In genomic region chr12:6853626-6854025, GRCh38 we compare ENCODE assay signal across 8 cellular contexts. TPM values are rescaled to one million over a fixed set of nuclear protein-coding genes. Genes with fewer than 3 reads are reported as not detected.
DNase-seq lines count a peak whose midpoint lies in the region; ATAC-seq, FAIRE-seq and TF ChIP-seq lines count a peak whose summit lies in the region.

No MANE protein-coding gene starts in this region.

- H3K9me3 ChIP-seq in HepG2 (ENCODE audit: low read length): no peaks in the 10 kb centered on the region
- no peaks in the 10 kb centered on the region for H3K9me3 ChIP-seq in right lobe of liver

- peaks cover 33% of the 10 kb centered on the region for H3K4me1 ChIP-seq in HepG2 (ENCODE audit: insufficient read depth, low read length)
- peaks cover 0 to 14% (median 5%) of the 10 kb centered on the region in 4 donors for H3K4me1 ChIP-seq in right lobe of liver

- 21% methylated on average over 1 of the region's 1 CpG for WGBS in HepG2 (ENCODE audit: low lambda C conversion rate)
- WGBS in right lobe of liver (ENCODE audit: insufficient coverage, low coverage, low lambda C conversion rate, missing lambda C conversion rate): 17% methylated on average over 1 of the region's 1 CpG

- peaks cover 37% of the 10 kb centered on the region for H3K79me2 ChIP-seq in HepG2 (ENCODE audit: insufficient read depth, low read length)

- H2AFZ ChIP-seq in HepG2 (ENCODE audit: low read length): no peak overlapping the region

- BruUV-seq in HepG2 (replicated peaks; lab: Mats Ljungman, UMichigan): no TSS peak

- CTCF ChIA-PET in HepG2 (lab: Yijun Ruan, JAX; ENCODE audit: low intra/inter-chr PET ratio, low total read pairs): no interaction called here

- H3K27me3 ChIP-seq in HepG2 (ENCODE audit: control insufficient read depth in 1 of 2, insufficient read depth in 2 of 2, low read length in 2 of 2) (no peaks in the 10 kb centered on the region), right lobe of liver (no peaks in the 10 kb centered on the region)

- TF ChIP-seq CTCF in HepG2 (CRISPR knock-in tag; IDR thresholded peaks at IDR 0.05) (no peak), right lobe of liver (IDR thresholded peaks at IDR 0.05) (no peak), mesothelial cell of epicardium (IDR thresholded peaks at IDR 0.05; ENCODE audit: unreplicated experiment) (no peak)

- in situ Hi-C loops in HepG2 (cut with HindIII; ENCODE audit: extremely low pct_ligation_motif_present, low pct_unique_long_range_greater_than_20kb): no loop called here

- H3K36me3 ChIP-seq in HepG2 (replicated peaks in 1 of 2; ENCODE audit: control insufficient read depth in 1 of 2, insufficient read depth in 2 of 2, low read length in 2 of 2) (peaks cover 14 to 51% of the 10 kb centered on the region in 2 experiments), right lobe of liver (peaks cover 0 to 32% (median 11%) of the 10 kb centered on the region in 4 donors)

- POLR2A ChIA-PET in HepG2 (lab: Yijun Ruan, JAX): interaction anchor here (1.2 to 5.2 kb wide), 11 partner anchors 13 to 245 kb away, joined by 4 to 132 read pairs (median 15); partner anchors contain the start of genes C12orf57, COPS7A, MLF2 and P3H3

- ATAC-seq in HepG2 (no peak), right lobe of liver (no peak), HG03025 (IDR thresholded peaks at IDR 0.05; ENCODE audit: low FRiP score, unreplicated experiment) (no peak), HG02870 (IDR thresholded peaks at IDR 0.05; ENCODE audit: unreplicated experiment) (no peak)

- intact Hi-C loops in HepG2 (cut with micrococcal nuclease; ENCODE audit: unreplicated experiment): loop anchor here (2.0 kb wide), 1 partner anchor 15 kb away; no protein-coding TSS in a partner anchor
- intact Hi-C loops in right lobe of liver (cut with DNase I): no loop called here

- peak overlapping the region; percentile 96 for H3K27ac Mint-ChIP-seq in mesothelial cell of epicardium

- no peak for FAIRE-seq in HepG2 (lab: Jason Lieb, UNC)

- H3K9ac ChIP-seq in HepG2 (ENCODE audit: insufficient read depth, low read depth, low read length): peak overlapping the region; percentile 66; the same call in 1 of the 2 replicates

- no peak for TF ChIP-seq EP300 in HepG2 (IDR thresholded peaks at IDR 0.05; ENCODE audit: low read depth in 2 of 2, low read length in 2 of 2)
- no peak for TF ChIP-seq EP300 in HepG2 (CRISPR knock-in tag; IDR thresholded peaks at IDR 0.05; ENCODE audit: borderline replicate concordance)

- H4K20me1 ChIP-seq in HepG2 (ENCODE audit: insufficient read depth, low read length): no peaks in the 10 kb centered on the region; the same call in 1 of the 2 replicates

- peak overlapping the region; percentile 61 for H3K27ac ChIP-seq in HepG2 (ENCODE audit: extremely low read length, insufficient read depth, low read length)
- H3K27ac ChIP-seq in right lobe of liver: no peak overlapping the region

- no peaks in the 10 kb centered on the region for H3K9me3 Mint-ChIP-seq in mesothelial cell of epicardium

- no peak for TF ChIP-seq RAD21 in HepG2 (CRISPR knock-in tag; IDR thresholded peaks at IDR 0.05)

- peak overlapping the region; percentile 95 for H3K4me3 Mint-ChIP-seq in mesothelial cell of epicardium

- H3K4me3 ChIP-seq in HepG2 (replicated peaks in 1 of 3; ENCODE audit: insufficient read depth in 1 of 3, low read depth in 2 of 3, low read length in 3 of 3) (peak overlapping the region in 2 of 3 experiments; percentile 85 to 95; a peak in 3 of 6 replicates), right lobe of liver (peak overlapping the region in 1 of 3 donors; percentile 74)

- DNase-seq in HepG2 (ENCODE audit: low spot score): no peak
- no peak for DNase-seq in right lobe of liver
- DNase-seq in amniotic epithelial cell (ENCODE audit: low read depth): peak; percentile 32
- no peak for DNase-seq in mesothelial cell of epicardium (ENCODE audit: low spot score in 2 of 2, unreplicated experiment in 2 of 2)
- DNase-seq in hippocampal formation (lab: John Stamatoyannopoulos, UW): no peak
- DNase-seq in retina: no peak

- no peaks in the 10 kb centered on the region for H3K27me3 Mint-ChIP-seq in mesothelial cell of epicardium (ENCODE audit: low read depth)

- H3K4me1 Mint-ChIP-seq in mesothelial cell of epicardium: peaks cover 32% of the 10 kb centered on the region

- H3K36me3 Mint-ChIP-seq in mesothelial cell of epicardium: peaks cover 26% of the 10 kb centered on the region

- peak overlapping the region; percentile 88 for H3K4me2 ChIP-seq in HepG2 (ENCODE audit: low read depth, low read length)

- TF ChIP-seq POLR2A in HepG2 (IDR thresholded peaks at IDR 0.05; ENCODE audit: insufficient read depth in 1 of 2, low read depth in 2 of 2, low read length in 2 of 2): no peak
- no peak for TF ChIP-seq POLR2A in right lobe of liver (IDR thresholded peaks at IDR 0.05)

RNA-seq across cellular contexts. Expression of gene USP5, which starts 1.7 kb away (rescaled TPM):
- total RNA-seq in HepG2 (2016; rRNA removed; fragmentation: Illumina TruSeq; extraction: Trizol): 53.4 and 56.0 TPM in 2 replicates
- total RNA-seq in HepG2 (2016; cell fraction: cytosol; rRNA removed; fragmentation: Illumina TruSeq; extraction: Trizol; ENCODE audit: low read depth): 5.2 and 5.4 TPM in 2 replicates
- 45.2 and 58.2 TPM in 2 replicates for total RNA-seq in HepG2 (2016; cell fraction: insoluble cytoplasmic fraction; rRNA removed; fragmentation: Illumina TruSeq; extraction: Trizol)
- total RNA-seq in HepG2 (2016; cell fraction: membrane; rRNA removed; fragmentation: Illumina TruSeq; extraction: Trizol): 10.8 and 12.8 TPM in 2 replicates
- total RNA-seq in HepG2 (2016; cell fraction: nucleus; rRNA removed; fragmentation: Illumina TruSeq; extraction: Trizol): 32.6 and 33.8 TPM in 2 replicates
- 39.6 and 42.8 TPM in 2 replicates for polyA plus RNA-seq in HepG2 (2011; rRNA removed)
- polyA plus RNA-seq in HepG2 (2011; cell fraction: cytosol; rRNA removed): 27.0 and 32.1 TPM in 2 replicates
- 68.8 and 89.3 TPM in 2 replicates for polyA plus RNA-seq in HepG2 (2011; cell fraction: nucleus; rRNA removed)
- 27.9 and 33.1 TPM in 2 replicates for polyA plus RNA-seq in HepG2 (2012)
- polyA plus RNA-seq in HepG2 (2016; cell fraction: cytosol; fragmentation: Illumina TruSeq; extraction: Trizol; ENCODE audit: low read depth): 4.2 and 4.5 TPM in 2 replicates
- polyA plus RNA-seq in HepG2 (2016; cell fraction: insoluble cytoplasmic fraction; fragmentation: Illumina TruSeq; extraction: Trizol; ENCODE audit: low read depth): 34.9 and 45.9 TPM in 2 replicates
- 7.6 and 9.6 TPM in 2 replicates for polyA plus RNA-seq in HepG2 (2016; cell fraction: membrane; fragmentation: Illumina TruSeq; extraction: Trizol; ENCODE audit: low read depth)
- polyA plus RNA-seq in HepG2 (2016; cell fraction: nucleus; fragmentation: Illumina TruSeq; extraction: Trizol; ENCODE audit: insufficient read depth, low read depth): 58.8 and 61.0 TPM in 2 replicates
- 91.2 and 159 TPM in 2 replicates for polyA minus RNA-seq in HepG2 (2011; rRNA and poly(A)+ RNA removed; ENCODE audit: low replicate concordance)
- polyA minus RNA-seq in HepG2 (2011; cell fraction: cytosol; rRNA and poly(A)+ RNA removed): 29.6 and 30.0 TPM in 2 replicates
- 21.5 and 25.2 TPM in 2 replicates for polyA minus RNA-seq in HepG2 (2011; cell fraction: nucleus; rRNA and poly(A)+ RNA removed)
- total RNA-seq in right lobe of liver: 10 to 100 TPM; 38.2 to 59.5 (median 42.6) TPM
- 119 to 126 TPM (median 122 TPM) in 3 replicates for total RNA-seq in mesothelial cell of epicardium

RNA-seq across cellular contexts. Expression of gene CDCA3, which starts 2.5 kb away (rescaled TPM):
- total RNA-seq in HepG2 (2016; rRNA removed; fragmentation: Illumina TruSeq; extraction: Trizol) (51.9 and 56.5 TPM in 2 replicates), right lobe of liver (1 to 10 TPM in 4 of 6 experiments, under 1 TPM in 2; 0.62 to 1.7 (median 1.3) TPM), mesothelial cell of epicardium (11.9 to 18.6 TPM (median 14.3 TPM) in 3 replicates)
- 18.2 and 19.1 TPM in 2 replicates for total RNA-seq in HepG2 (2016; cell fraction: cytosol; rRNA removed; fragmentation: Illumina TruSeq; extraction: Trizol; ENCODE audit: low read depth)
- 50.0 and 55.6 TPM in 2 replicates for total RNA-seq in HepG2 (2016; cell fraction: insoluble cytoplasmic fraction; rRNA removed; fragmentation: Illumina TruSeq; extraction: Trizol)
- total RNA-seq in HepG2 (2016; cell fraction: membrane; rRNA removed; fragmentation: Illumina TruSeq; extraction: Trizol): 20.4 and 21.6 TPM in 2 replicates
- total RNA-seq in HepG2 (2016; cell fraction: nucleus; rRNA removed; fragmentation: Illumina TruSeq; extraction: Trizol): 31.7 and 43.0 TPM in 2 replicates
- polyA plus RNA-seq in HepG2 (2011; rRNA removed): 21.8 and 32.7 TPM in 2 replicates
- 13.5 and 33.7 TPM in 2 replicates for polyA plus RNA-seq in HepG2 (2011; cell fraction: cytosol; rRNA removed)
- 64.2 and 90.2 TPM in 2 replicates for polyA plus RNA-seq in HepG2 (2011; cell fraction: nucleus; rRNA removed)
- polyA plus RNA-seq in HepG2 (2012): 11.7 and 21.3 TPM in 2 replicates
- 16.4 and 16.7 TPM in 2 replicates for polyA plus RNA-seq in HepG2 (2016; cell fraction: cytosol; fragmentation: Illumina TruSeq; extraction: Trizol; ENCODE audit: low read depth)
- 57.9 and 60.0 TPM in 2 replicates for polyA plus RNA-seq in HepG2 (2016; cell fraction: insoluble cytoplasmic fraction; fragmentation: Illumina TruSeq; extraction: Trizol; ENCODE audit: low read depth)
- 15.5 and 16.6 TPM in 2 replicates for polyA plus RNA-seq in HepG2 (2016; cell fraction: membrane; fragmentation: Illumina TruSeq; extraction: Trizol; ENCODE audit: low read depth)
- 101 and 114 TPM in 2 replicates for polyA plus RNA-seq in HepG2 (2016; cell fraction: nucleus; fragmentation: Illumina TruSeq; extraction: Trizol; ENCODE audit: insufficient read depth, low read depth)
- 37.9 and 93.4 TPM in 2 replicates for polyA minus RNA-seq in HepG2 (2011; rRNA and poly(A)+ RNA removed; ENCODE audit: low replicate concordance)
- polyA minus RNA-seq in HepG2 (2011; cell fraction: cytosol; rRNA and poly(A)+ RNA removed): 13.8 and 22.5 TPM in 2 replicates
- 19.8 and 31.5 TPM in 2 replicates for polyA minus RNA-seq in HepG2 (2011; cell fraction: nucleus; rRNA and poly(A)+ RNA removed)

RNA-seq across cellular contexts. Expression of gene GNB3, which starts 12.9 kb away (rescaled TPM):
- total RNA-seq in HepG2 (2016; rRNA removed; fragmentation: Illumina TruSeq; extraction: Trizol): 0.17 and 1.3 TPM in 2 replicates
- total RNA-seq in HepG2 (2016; cell fraction: cytosol; rRNA removed; fragmentation: Illumina TruSeq; extraction: Trizol; ENCODE audit: low read depth): 0.26 and 0.30 TPM in 2 replicates
- total RNA-seq in HepG2 (2016; cell fraction: insoluble cytoplasmic fraction; rRNA removed; fragmentation: Illumina TruSeq; extraction: Trizol): 0.15 and 0.84 TPM in 2 replicates
- total RNA-seq in HepG2 (2016; cell fraction: membrane; rRNA removed; fragmentation: Illumina TruSeq; extraction: Trizol): 0.14 and 0.46 TPM in 2 replicates
- 0.84 and 2.6 TPM in 2 replicates for total RNA-seq in HepG2 (2016; cell fraction: nucleus; rRNA removed; fragmentation: Illumina TruSeq; extraction: Trizol)
- 3.6 and 3.8 TPM in 2 replicates for polyA plus RNA-seq in HepG2 (2011; rRNA removed)
- 0.58 and 1.0 TPM in 2 replicates for polyA plus RNA-seq in HepG2 (2011; cell fraction: cytosol; rRNA removed)
- 31.0 and 48.1 TPM in 2 replicates for polyA plus RNA-seq in HepG2 (2011; cell fraction: nucleus; rRNA removed)
- polyA plus RNA-seq in HepG2 (2012): 1.9 and 2.1 TPM in 2 replicates
- polyA plus RNA-seq in HepG2 (2016; cell fraction: cytosol; fragmentation: Illumina TruSeq; extraction: Trizol; ENCODE audit: low read depth): 0.17 and 0.24 TPM in 2 replicates
- polyA plus RNA-seq in HepG2 (2016; cell fraction: insoluble cytoplasmic fraction; fragmentation: Illumina TruSeq; extraction: Trizol; ENCODE audit: low read depth): 0.56 and 0.57 TPM in 2 replicates
- 0.18 and 0.34 TPM in 2 replicates for polyA plus RNA-seq in HepG2 (2016; cell fraction: membrane; fragmentation: Illumina TruSeq; extraction: Trizol; ENCODE audit: low read depth)
- polyA plus RNA-seq in HepG2 (2016; cell fraction: nucleus; fragmentation: Illumina TruSeq; extraction: Trizol; ENCODE audit: insufficient read depth, low read depth): 9.0 and 13.6 TPM in 2 replicates
- polyA minus RNA-seq in HepG2 (2011; rRNA and poly(A)+ RNA removed; ENCODE audit: low replicate concordance): 0.07 and 2.9 TPM in 2 replicates
- not detected in 2 replicates for polyA minus RNA-seq in HepG2 (2011; cell fraction: cytosol; rRNA and poly(A)+ RNA removed)
- 8.1 and 8.2 TPM in 2 replicates for polyA minus RNA-seq in HepG2 (2011; cell fraction: nucleus; rRNA and poly(A)+ RNA removed)
- under 1 TPM in 4 of 6 experiments, not detected in 2; 0.17 to 0.51 (median 0.43) TPM for total RNA-seq in right lobe of liver
- total RNA-seq in mesothelial cell of epicardium: 22.9 to 24.3 TPM (median 23.0 TPM) in 3 replicates

RNA-seq across cellular contexts. Expression of gene TPI1, which starts 13.7 kb away (rescaled TPM):
- total RNA-seq in HepG2 (2016; rRNA removed; fragmentation: Illumina TruSeq; extraction: Trizol): 945 and 1,237 TPM in 2 replicates
- total RNA-seq in HepG2 (2016; cell fraction: cytosol; rRNA removed; fragmentation: Illumina TruSeq; extraction: Trizol; ENCODE audit: low read depth): 140 and 155 TPM in 2 replicates
- total RNA-seq in HepG2 (2016; cell fraction: insoluble cytoplasmic fraction; rRNA removed; fragmentation: Illumina TruSeq; extraction: Trizol): 973 and 1,308 TPM in 2 replicates
- 225 and 227 TPM in 2 replicates for total RNA-seq in HepG2 (2016; cell fraction: membrane; rRNA removed; fragmentation: Illumina TruSeq; extraction: Trizol)
- total RNA-seq in HepG2 (2016; cell fraction: nucleus; rRNA removed; fragmentation: Illumina TruSeq; extraction: Trizol): 304 and 321 TPM in 2 replicates
- polyA plus RNA-seq in HepG2 (2011; rRNA removed): 2,303 and 2,535 TPM in 2 replicates
- 2,411 and 2,863 TPM in 2 replicates for polyA plus RNA-seq in HepG2 (2011; cell fraction: cytosol; rRNA removed)
- 791 and 898 TPM in 2 replicates for polyA plus RNA-seq in HepG2 (2011; cell fraction: nucleus; rRNA removed)
- 761 and 831 TPM in 2 replicates for polyA plus RNA-seq in HepG2 (2012)
- 144 and 145 TPM in 2 replicates for polyA plus RNA-seq in HepG2 (2016; cell fraction: cytosol; fragmentation: Illumina TruSeq; extraction: Trizol; ENCODE audit: low read depth)
- polyA plus RNA-seq in HepG2 (2016; cell fraction: insoluble cytoplasmic fraction; fragmentation: Illumina TruSeq; extraction: Trizol; ENCODE audit: low read depth): 1,111 and 1,213 TPM in 2 replicates
- polyA plus RNA-seq in HepG2 (2016; cell fraction: membrane; fragmentation: Illumina TruSeq; extraction: Trizol; ENCODE audit: low read depth): 192 and 205 TPM in 2 replicates
- 439 and 458 TPM in 2 replicates for polyA plus RNA-seq in HepG2 (2016; cell fraction: nucleus; fragmentation: Illumina TruSeq; extraction: Trizol; ENCODE audit: insufficient read depth, low read depth)
- 3,388 and 3,474 TPM in 2 replicates for polyA minus RNA-seq in HepG2 (2011; rRNA and poly(A)+ RNA removed; ENCODE audit: low replicate concordance)
- 607 and 618 TPM in 2 replicates for polyA minus RNA-seq in HepG2 (2011; cell fraction: cytosol; rRNA and poly(A)+ RNA removed)
- 242 and 287 TPM in 2 replicates for polyA minus RNA-seq in HepG2 (2011; cell fraction: nucleus; rRNA and poly(A)+ RNA removed)
- 100 to 1,000 TPM; 265 to 400 (median 331) TPM for total RNA-seq in right lobe of liver
- total RNA-seq in mesothelial cell of epicardium: 473 to 488 TPM (median 484 TPM) in 3 replicates

RNA-seq across cellular contexts. Expression of gene SPSB2, which starts 19.5 kb away (rescaled TPM):
- total RNA-seq in HepG2 (2016; rRNA removed; fragmentation: Illumina TruSeq; extraction: Trizol) (4.0 and 6.2 TPM in 2 replicates), right lobe of liver (1 to 10 TPM; 1.7 to 5.3 (median 3.6) TPM), mesothelial cell of epicardium (2.4 to 4.1 TPM (median 2.9 TPM) in 3 replicates)
- 2.5 and 2.9 TPM in 2 replicates for total RNA-seq in HepG2 (2016; cell fraction: cytosol; rRNA removed; fragmentation: Illumina TruSeq; extraction: Trizol; ENCODE audit: low read depth)
- 4.0 and 5.3 TPM in 2 replicates for total RNA-seq in HepG2 (2016; cell fraction: insoluble cytoplasmic fraction; rRNA removed; fragmentation: Illumina TruSeq; extraction: Trizol)
- 3.2 and 4.9 TPM in 2 replicates for total RNA-seq in HepG2 (2016; cell fraction: membrane; rRNA removed; fragmentation: Illumina TruSeq; extraction: Trizol)
- total RNA-seq in HepG2 (2016; cell fraction: nucleus; rRNA removed; fragmentation: Illumina TruSeq; extraction: Trizol): 4.0 and 4.3 TPM in 2 replicates
- polyA plus RNA-seq in HepG2 (2011; rRNA removed): 1.9 and 2.0 TPM in 2 replicates
- 1.8 and 2.4 TPM in 2 replicates for polyA plus RNA-seq in HepG2 (2011; cell fraction: cytosol; rRNA removed)
- polyA plus RNA-seq in HepG2 (2011; cell fraction: nucleus; rRNA removed): 2.1 and 2.8 TPM in 2 replicates
- 1.7 and 2.0 TPM in 2 replicates for polyA plus RNA-seq in HepG2 (2012)
- 2.0 and 2.2 TPM in 2 replicates for polyA plus RNA-seq in HepG2 (2016; cell fraction: cytosol; fragmentation: Illumina TruSeq; extraction: Trizol; ENCODE audit: low read depth)
- polyA plus RNA-seq in HepG2 (2016; cell fraction: insoluble cytoplasmic fraction; fragmentation: Illumina TruSeq; extraction: Trizol; ENCODE audit: low read depth): 4.2 and 5.3 TPM in 2 replicates
- 2.5 and 2.9 TPM in 2 replicates for polyA plus RNA-seq in HepG2 (2016; cell fraction: membrane; fragmentation: Illumina TruSeq; extraction: Trizol; ENCODE audit: low read depth)
- 7.1 and 7.6 TPM in 2 replicates for polyA plus RNA-seq in HepG2 (2016; cell fraction: nucleus; fragmentation: Illumina TruSeq; extraction: Trizol; ENCODE audit: insufficient read depth, low read depth)
- 2.3 and 4.3 TPM in 2 replicates for polyA minus RNA-seq in HepG2 (2011; rRNA and poly(A)+ RNA removed; ENCODE audit: low replicate concordance)
- 0.97 TPM in 1 of 2 replicates, not detected in the other for polyA minus RNA-seq in HepG2 (2011; cell fraction: cytosol; rRNA and poly(A)+ RNA removed)
- polyA minus RNA-seq in HepG2 (2011; cell fraction: nucleus; rRNA and poly(A)+ RNA removed): 1.7 and 4.4 TPM in 2 replicates
